Comparison of ENCODE assay signal across 7 cellular contexts in genomic region chr18:35344736-35345459, GRCh38.
DNase-seq lines count a peak whose midpoint lies in the region; ATAC-seq and TF ChIP-seq lines count a peak whose summit lies in the region.

No MANE protein-coding gene starts in this region.

- H3K4me3 Mint-ChIP-seq in nephron progenitor cell, result peak overlapping the region; percentile 100

- H3K27ac ChIP-seq in coronary artery, result peak overlapping the region; percentile 99 to 100

- H3K36me3 Mint-ChIP-seq in nephron progenitor cell (ENCODE audit: low read depth), result no peaks in the 10 kb centered on the region

- TF ChIP-seq CTCF in coronary artery (IDR thresholded peaks at IDR 0.05), result no peak
- TF ChIP-seq CTCF in nephron progenitor cell (IDR thresholded peaks at IDR 0.05), result no peak

- peaks cover 51% of the 10 kb centered on the region for H3K4me1 Mint-ChIP-seq in nephron progenitor cell

- DNase-seq in NCI-H1092 treated with DMSO at 0.1 percent for 48 hours (lab: John Stamatoyannopoulos, UW), result peak; percentile 90
- no peak for DNase-seq in coronary artery (ENCODE audit: low spot score)
- peak; percentile 8 for DNase-seq in nephron progenitor cell
- no peak for DNase-seq in NCI-H1436 (lab: John Stamatoyannopoulos, UW)
- DNase-seq in COR-L47 (lab: John Stamatoyannopoulos, UW), result no peak

- H3K27me3 Mint-ChIP-seq in nephron progenitor cell (ENCODE audit: low read depth, poor library complexity), result peaks cover 3% of the 10 kb centered on the region

- peak overlapping the region; percentile 100 for H3K4me3 ChIP-seq in coronary artery

- no peaks in the 10 kb centered on the region for H3K9me3 Mint-ChIP-seq in nephron progenitor cell

- H3K27ac Mint-ChIP-seq in nephron progenitor cell, result peak overlapping the region; percentile 99

- ATAC-seq in GM18508 (IDR thresholded peaks at IDR 0.05; ENCODE audit: insufficient read depth, unreplicated experiment) (peak; percentile 7), GM18498 (IDR thresholded peaks at IDR 0.05; ENCODE audit: unreplicated experiment) (no peak)

Comparison
In these comparisons a context has a peak if more than half of its experiments do, and no peak if none do; other contexts are left out.
1. DNase-seq: peak in NCI-H1092 treated with DMSO at 0.1 percent for 48 hours (single experiment) and nephron progenitor cell (single experiment); none in coronary artery (single experiment), NCI-H1436 (single experiment) and COR-L47 (single experiment).